ENCODE assay signal across 22 cellular contexts in the genomic region with DNA sequence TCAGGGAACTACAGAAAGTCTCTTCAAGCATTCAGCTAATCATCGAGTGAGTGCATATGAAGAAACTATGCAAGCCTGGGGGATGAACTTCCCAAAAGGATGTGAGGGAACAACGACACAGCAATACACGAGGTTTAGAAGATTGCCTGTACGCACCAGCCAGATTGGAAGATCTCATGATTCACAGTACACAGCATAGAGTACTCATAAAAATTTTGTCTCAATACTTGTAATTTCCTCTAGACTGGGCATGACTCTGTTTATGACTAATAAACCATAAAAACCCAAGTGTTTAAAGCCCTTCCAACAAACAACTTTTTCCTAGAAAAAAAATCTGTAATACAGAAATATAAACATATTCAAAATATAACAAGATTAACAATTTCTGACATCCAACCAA.
"Had no signal": no experiment of that assay in that cellular context is flagged by ENCODE, and none has a peak within 500 bp of the region (broad histone marks: within the 10 kb centered on the region; RNA-seq: fewer than 3 reads in every experiment).

No MANE protein-coding gene starts in this region.

- H3K27ac Mint-ChIP-seq: endodermal cell; stimulated activated naive CD8-positive, alpha-beta T cell treated with anti-CD3 and anti-CD28 coated beads, Interleukin-15, Interleukin-2, amounts not matched to agents 100 ng/mL and 50 ng/mL, for 24 hours had no signal

- ATAC-seq: left lobe of liver had no signal

- H3K4me3 ChIP-seq: colonic mucosa, suprapubic skin, transverse colon, uterus had no signal

- H3K9me3 ChIP-seq: colonic mucosa, suprapubic skin, transverse colon, uterus had no signal

- H3K4me1 ChIP-seq: colonic mucosa, suprapubic skin, transverse colon, uterus had no signal

- H3K36me3 ChIP-seq: brain microvascular endothelial cell, colonic mucosa, suprapubic skin, transverse colon, uterus had no signal

- H3K27me3 Mint-ChIP-seq: central memory CD8-positive, alpha-beta T cell; stimulated activated naive CD8-positive, alpha-beta T cell treated with anti-CD3 and anti-CD28 coated beads, Interleukin-15, Interleukin-2, amounts not matched to agents 100 ng/mL and 50 ng/mL, for 24 hours had no signal

- DNase-seq: activated CD4-positive, alpha-beta T cell treated with anti-CD3 and anti-CD28 coated beads for 1 hour; activated CD8-positive, alpha-beta memory T cell treated with anti-CD3 and anti-CD28 coated beads for 24 hours; activated CD8-positive, alpha-beta memory T cell treated with anti-CD3 and anti-CD28 coated beads, Interleukin-2, amount 50 U/mL, for 48 hours; activated effector memory CD4-positive, alpha-beta T cell treated with Interleukin-2 at 50 U/mL for 16 hours; activated naive CD4-positive, alpha-beta T cell treated with anti-CD3 and anti-CD28 coated beads, Interleukin-2, amount 50 U/mL, for 16 hours; activated T-cell treated with anti-CD3 and anti-CD28 coated beads, Interleukin-2, amount 50 U/mL, for 48 hours; aorta; brain microvascular endothelial cell; colonic mucosa; endodermal cell; hypothalamus; islet precursor cell; retina; stimulated activated CD4-positive, alpha-beta T cell treated with anti-CD3 and anti-CD28 coated beads, Interleukin-2, amount 100 ng/mL, for 48 hours; T-helper 9 cell; transverse colon; uterus had no signal

- H3K4me1 Mint-ChIP-seq: central memory CD8-positive, alpha-beta T cell; endodermal cell had no signal

- H3K4me3 Mint-ChIP-seq: central memory CD8-positive, alpha-beta T cell; endodermal cell; stimulated activated naive CD8-positive, alpha-beta T cell treated with anti-CD3 and anti-CD28 coated beads, Interleukin-15, Interleukin-2, amounts not matched to agents 100 ng/mL and 50 ng/mL, for 24 hours had no signal

- H3K27ac ChIP-seq: brain microvascular endothelial cell, colonic mucosa, suprapubic skin, transverse colon, uterus, VCaP had no signal

- H3K27me3 ChIP-seq: brain microvascular endothelial cell, colonic mucosa, suprapubic skin, transverse colon, uterus had no signal
